7 cellular contexts compared by ENCODE assay signal in the genomic region with DNA sequence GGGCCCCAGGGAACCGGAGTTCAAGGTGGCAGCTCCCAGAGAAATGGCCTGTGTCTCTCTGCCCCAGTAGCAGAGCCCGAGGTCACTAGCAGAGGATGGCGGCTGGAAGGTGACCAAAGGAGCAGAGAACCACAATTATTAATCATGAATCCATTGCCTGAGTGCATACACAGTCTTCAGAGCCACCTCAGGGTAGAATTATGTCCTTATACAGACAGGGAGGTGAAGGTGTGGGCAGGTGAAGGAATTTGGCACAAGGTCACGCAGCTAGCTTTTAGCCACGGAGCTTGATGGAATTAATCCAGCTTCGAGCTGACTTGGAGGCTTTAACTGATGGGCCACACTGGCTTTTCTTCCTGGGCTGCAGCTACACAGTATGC.
A peak's percentile ranks its signal among the peaks of the same experiment; 100 is the strongest.
DNase-seq lines count a peak whose midpoint lies in the region; ATAC-seq, FAIRE-seq and TF ChIP-seq lines count a peak whose summit lies in the region.

No MANE protein-coding gene starts in this region.

- CTCF ChIA-PET in HepG2 (lab: Yijun Ruan, JAX; ENCODE audit: low intra/inter-chr PET ratio, low total read pairs), result no interaction called here

- H3K4me2 ChIP-seq in HepG2 (ENCODE audit: low read depth, low read length), result peak overlapping the region; percentile 97

- H3K9me3 ChIP-seq in HepG2 (ENCODE audit: low read length) (no peaks in the 10 kb centered on the region), suprapubic skin (no peaks in the 10 kb centered on the region)

- no peaks in the 10 kb centered on the region for H3K9me3 Mint-ChIP-seq in endothelial cell (ENCODE audit: unreplicated experiment)

- no peak for ATAC-seq in HepG2

- peak overlapping the region; percentile 32; the same call in 1 of the 2 replicates for H3K9ac ChIP-seq in HepG2 (ENCODE audit: insufficient read depth, low read depth, low read length)

- H4K20me1 ChIP-seq in HepG2 (ENCODE audit: insufficient read depth, low read length), result no peaks in the 10 kb centered on the region

- no peak overlapping the region for H3K4me3 Mint-ChIP-seq in endothelial cell (ENCODE audit: unreplicated experiment)

- POLR2A ChIA-PET in HepG2 (lab: Yijun Ruan, JAX), result interaction anchor here (1.0 to 1.9 kb wide), 4 partner anchors 34 to 126 kb away, joined by 3 to 6 read pairs (median 4); no protein-coding TSS in a partner anchor

- no peaks in the 10 kb centered on the region for H3K36me3 ChIP-seq in brain microvascular endothelial cell (replicated peaks)
- H3K36me3 ChIP-seq in HepG2 (replicated peaks in 1 of 2; ENCODE audit: control insufficient read depth in 1 of 2, insufficient read depth in 2 of 2, low read length in 2 of 2), result no peaks in the 10 kb centered on the region
- no peaks in the 10 kb centered on the region for H3K36me3 ChIP-seq in suprapubic skin

- H3K4me1 Mint-ChIP-seq in endothelial cell (ENCODE audit: unreplicated experiment), result peaks cover 21% of the 10 kb centered on the region

- TF ChIP-seq POLR2A in HepG2 (IDR thresholded peaks at IDR 0.05; ENCODE audit: insufficient read depth in 1 of 2, low read depth in 2 of 2, low read length in 2 of 2) (no peak), suprapubic skin (IDR thresholded peaks at IDR 0.05) (no peak)

- peaks cover 2% of the 10 kb centered on the region for H3K27me3 Mint-ChIP-seq in endothelial cell (ENCODE audit: unreplicated experiment)

- no TSS peak for BruUV-seq in HepG2 (replicated peaks; lab: Mats Ljungman, UMichigan)

- TF ChIP-seq CTCF in brain microvascular endothelial cell (IDR thresholded peaks at IDR 0.05; ENCODE audit: low read depth, low read length, missing control alignments) (no peak), HepG2 (CRISPR knock-in tag; IDR thresholded peaks at IDR 0.05) (no peak), suprapubic skin (IDR thresholded peaks at IDR 0.05) (no peak), endothelial cell (IDR thresholded peaks at IDR 0.05; ENCODE audit: unreplicated experiment) (no peak)

- no peak for DNase-seq in Jurkat, Clone E6-1 (ENCODE audit: low read depth, low spot score)
- DNase-seq in brain microvascular endothelial cell (no peak), HepG2 (ENCODE audit: low spot score) (no peak), suprapubic skin (ENCODE audit: low spot score in 2 of 2) (no peak), endothelial cell (ENCODE audit: low spot score) (no peak), posterior cingulate gyrus (no peak)
- no peak for DNase-seq in activated effector memory CD4-positive, alpha-beta T cell treated with anti-CD3 and anti-CD28 coated beads, Interleukin-2, amount 50 U/mL, for 16 hours

- H3K4me3 ChIP-seq in Jurkat, Clone E6-1 (ENCODE audit: low read length), result peak overlapping the region; percentile 34
- no peak overlapping the region for H3K4me3 ChIP-seq in brain microvascular endothelial cell (ENCODE audit: low read depth, low read length)
- peak overlapping the region in 2 of 3 experiments; percentile 39 to 61; a peak in 3 of 6 replicates for H3K4me3 ChIP-seq in HepG2 (replicated peaks in 1 of 3; ENCODE audit: insufficient read depth in 1 of 3, low read depth in 2 of 3, low read length in 3 of 3)
- peak overlapping the region; percentile 23 for H3K4me3 ChIP-seq in suprapubic skin

- H3K27ac ChIP-seq in brain microvascular endothelial cell, result peak overlapping the region; percentile 97
- no peak overlapping the region for H3K27ac ChIP-seq in HepG2 (ENCODE audit: extremely low read length, insufficient read depth, low read length)
- peak overlapping the region; percentile 98 for H3K27ac ChIP-seq in suprapubic skin

- H3K27ac Mint-ChIP-seq in endothelial cell (ENCODE audit: unreplicated experiment), result no peak overlapping the region

- no peak for TF ChIP-seq EP300 in HepG2 (IDR thresholded peaks at IDR 0.05; ENCODE audit: low read depth in 2 of 2, low read length in 2 of 2)
- TF ChIP-seq EP300 in HepG2 (CRISPR knock-in tag; IDR thresholded peaks at IDR 0.05; ENCODE audit: borderline replicate concordance), result no peak
- TF ChIP-seq EP300 in suprapubic skin (IDR thresholded peaks at IDR 0.05), result no peak

- no peak overlapping the region for H2AFZ ChIP-seq in HepG2 (ENCODE audit: low read length)

- in situ Hi-C loops in brain microvascular endothelial cell (cut with HindIII; ENCODE audit: low pct_ligation_motif_present, low sequenced_read_pairs), result no loop called here
- in situ Hi-C loops in HepG2 (cut with HindIII; ENCODE audit: extremely low pct_ligation_motif_present, low pct_unique_long_range_greater_than_20kb), result no loop called here

- no peak for FAIRE-seq in HepG2 (lab: Jason Lieb, UNC)

- intact Hi-C loops in HepG2 (cut with micrococcal nuclease; ENCODE audit: unreplicated experiment) (loop anchor here (10.0 kb wide), 1 partner anchor 45 kb away; no protein-coding TSS in a partner anchor), posterior cingulate gyrus (cut with DNase I) (loop anchor here (2.0 kb wide), 2 partner anchors 27 to 107 kb away; no protein-coding TSS in a partner anchor)

- WGBS in HepG2 (ENCODE audit: low lambda C conversion rate), result 1% methylated on average over 5 of the region's 6 CpGs
- WGBS in suprapubic skin, result 11% methylated on average over 6 of the region's 6 CpGs

- H3K27me3 ChIP-seq in brain microvascular endothelial cell (replicated peaks) (no peaks in the 10 kb centered on the region), HepG2 (ENCODE audit: control insufficient read depth in 1 of 2, insufficient read depth in 2 of 2, low read length in 2 of 2) (peaks cover 3 to 20% of the 10 kb centered on the region in 2 experiments; a peak in 3 of 5 replicates), suprapubic skin (no peaks in the 10 kb centered on the region)

- H3K79me2 ChIP-seq in HepG2 (ENCODE audit: insufficient read depth, low read length), result no peaks in the 10 kb centered on the region

- TF ChIP-seq RAD21 in HepG2 (CRISPR knock-in tag; IDR thresholded peaks at IDR 0.05), result no peak

- H3K4me1 ChIP-seq in HepG2 (ENCODE audit: insufficient read depth, low read length) (peaks cover 58% of the 10 kb centered on the region), suprapubic skin (peaks cover 73% of the 10 kb centered on the region)

- no peaks in the 10 kb centered on the region for H3K36me3 Mint-ChIP-seq in endothelial cell (ENCODE audit: low read depth, unreplicated experiment)

TF ChIP-seq in HepG2, 621 proteins besides CTCF, POLR2A, EP300 and RAD21 (continues in another document):
- TF ChIP-seq, protein P1, sequence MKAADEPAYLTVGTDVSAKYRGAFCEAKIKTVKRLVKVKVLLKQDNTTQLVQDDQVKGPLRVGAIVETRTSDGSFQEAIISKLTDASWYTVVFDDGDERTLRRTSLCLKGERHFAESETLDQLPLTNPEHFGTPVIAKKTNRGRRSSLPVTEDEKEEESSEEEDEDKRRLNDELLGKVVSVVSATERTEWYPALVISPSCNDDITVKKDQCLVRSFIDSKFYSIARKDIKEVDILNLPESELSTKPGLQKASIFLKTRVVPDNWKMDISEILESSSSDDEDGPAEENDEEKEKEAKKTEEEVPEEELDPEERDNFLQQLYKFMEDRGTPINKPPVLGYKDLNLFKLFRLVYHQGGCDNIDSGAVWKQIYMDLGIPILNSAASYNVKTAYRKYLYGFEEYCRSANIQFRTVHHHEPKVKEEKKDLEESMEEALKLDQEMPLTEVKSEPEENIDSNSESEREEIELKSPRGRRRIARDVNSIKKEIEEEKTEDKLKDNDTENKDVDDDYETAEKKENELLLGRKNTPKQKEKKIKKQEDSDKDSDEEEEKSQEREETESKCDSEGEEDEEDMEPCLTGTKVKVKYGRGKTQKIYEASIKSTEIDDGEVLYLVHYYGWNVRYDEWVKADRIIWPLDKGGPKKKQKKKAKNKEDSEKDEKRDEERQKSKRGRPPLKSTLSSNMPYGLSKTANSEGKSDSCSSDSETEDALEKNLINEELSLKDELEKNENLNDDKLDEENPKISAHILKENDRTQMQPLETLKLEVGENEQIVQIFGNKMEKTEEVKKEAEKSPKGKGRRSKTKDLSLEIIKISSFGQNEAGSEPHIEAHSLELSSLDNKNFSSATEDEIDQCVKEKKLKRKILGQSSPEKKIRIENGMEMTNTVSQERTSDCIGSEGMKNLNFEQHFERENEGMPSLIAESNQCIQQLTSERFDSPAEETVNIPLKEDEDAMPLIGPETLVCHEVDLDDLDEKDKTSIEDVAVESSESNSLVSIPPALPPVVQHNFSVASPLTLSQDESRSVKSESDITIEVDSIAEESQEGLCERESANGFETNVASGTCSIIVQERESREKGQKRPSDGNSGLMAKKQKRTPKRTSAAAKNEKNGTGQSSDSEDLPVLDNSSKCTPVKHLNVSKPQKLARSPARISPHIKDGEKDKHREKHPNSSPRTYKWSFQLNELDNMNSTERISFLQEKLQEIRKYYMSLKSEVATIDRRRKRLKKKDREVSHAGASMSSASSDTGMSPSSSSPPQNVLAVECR (CRISPR knock-in tag; IDR thresholded peaks at IDR 0.05; ENCODE audit: borderline replicate concordance), result 0 out of 2 replicates have a peak, but pooled peaks have one; percentile 13
- TF ChIP-seq, protein P2, sequence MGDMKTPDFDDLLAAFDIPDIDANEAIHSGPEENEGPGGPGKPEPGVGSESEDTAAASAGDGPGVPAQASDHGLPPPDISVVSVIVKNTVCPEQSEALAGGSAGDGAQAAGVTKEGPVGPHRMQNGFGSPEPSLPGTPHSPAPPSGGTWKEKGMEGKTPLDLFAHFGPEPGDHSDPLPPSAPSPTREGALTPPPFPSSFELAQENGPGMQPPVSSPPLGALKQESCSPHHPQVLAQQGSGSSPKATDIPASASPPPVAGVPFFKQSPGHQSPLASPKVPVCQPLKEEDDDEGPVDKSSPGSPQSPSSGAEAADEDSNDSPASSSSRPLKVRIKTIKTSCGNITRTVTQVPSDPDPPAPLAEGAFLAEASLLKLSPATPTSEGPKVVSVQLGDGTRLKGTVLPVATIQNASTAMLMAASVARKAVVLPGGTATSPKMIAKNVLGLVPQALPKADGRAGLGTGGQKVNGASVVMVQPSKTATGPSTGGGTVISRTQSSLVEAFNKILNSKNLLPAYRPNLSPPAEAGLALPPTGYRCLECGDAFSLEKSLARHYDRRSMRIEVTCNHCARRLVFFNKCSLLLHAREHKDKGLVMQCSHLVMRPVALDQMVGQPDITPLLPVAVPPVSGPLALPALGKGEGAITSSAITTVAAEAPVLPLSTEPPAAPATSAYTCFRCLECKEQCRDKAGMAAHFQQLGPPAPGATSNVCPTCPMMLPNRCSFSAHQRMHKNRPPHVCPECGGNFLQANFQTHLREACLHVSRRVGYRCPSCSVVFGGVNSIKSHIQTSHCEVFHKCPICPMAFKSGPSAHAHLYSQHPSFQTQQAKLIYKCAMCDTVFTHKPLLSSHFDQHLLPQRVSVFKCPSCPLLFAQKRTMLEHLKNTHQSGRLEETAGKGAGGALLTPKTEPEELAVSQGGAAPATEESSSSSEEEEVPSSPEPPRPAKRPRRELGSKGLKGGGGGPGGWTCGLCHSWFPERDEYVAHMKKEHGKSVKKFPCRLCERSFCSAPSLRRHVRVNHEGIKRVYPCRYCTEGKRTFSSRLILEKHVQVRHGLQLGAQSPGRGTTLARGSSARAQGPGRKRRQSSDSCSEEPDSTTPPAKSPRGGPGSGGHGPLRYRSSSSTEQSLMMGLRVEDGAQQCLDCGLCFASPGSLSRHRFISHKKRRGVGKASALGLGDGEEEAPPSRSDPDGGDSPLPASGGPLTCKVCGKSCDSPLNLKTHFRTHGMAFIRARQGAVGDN (CRISPR knock-in tag; IDR thresholded peaks at IDR 0.05), result peak; percentile 2; the same call in 1 of the 2 replicates
